8 cellular contexts compared by ENCODE assay signal in the genomic region with DNA sequence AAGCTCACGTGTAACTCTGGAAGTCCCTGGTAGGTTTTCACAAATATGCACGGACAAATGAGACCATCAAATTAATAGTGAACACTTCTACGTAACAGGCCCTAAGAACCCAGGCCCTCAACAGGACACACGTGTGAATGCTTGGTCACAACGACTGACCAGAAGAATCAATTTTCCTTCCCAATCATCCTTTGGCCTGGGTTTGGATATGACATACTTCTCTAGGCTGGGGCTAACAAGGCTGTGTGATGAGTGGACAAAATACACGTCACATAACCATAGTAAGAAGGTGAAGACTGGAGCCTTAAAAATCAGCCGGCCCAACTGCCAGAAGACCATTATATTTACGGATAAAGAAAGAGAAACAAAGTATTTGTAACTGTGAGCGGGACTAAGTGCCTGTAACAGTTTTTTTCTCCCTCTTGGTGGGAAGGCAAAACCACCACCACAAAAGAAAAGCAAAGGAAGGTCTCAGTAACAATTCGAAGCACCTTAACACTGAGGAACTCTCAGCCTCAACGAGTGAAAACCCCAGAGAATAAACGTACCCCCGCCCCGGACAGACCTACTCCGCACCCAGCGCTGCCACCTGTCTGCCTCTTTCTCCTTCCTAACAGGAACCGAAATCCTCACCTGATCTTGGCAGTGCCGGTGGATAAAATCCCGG. TPM values are rescaled to one million over a fixed set of nuclear protein-coding genes. Genes with fewer than 3 reads are reported as not detected.
A peak's percentile ranks its signal among the peaks of the same experiment; 100 is the strongest.
DNase-seq lines count a peak whose midpoint lies in the region; ATAC-seq, FAIRE-seq and TF ChIP-seq lines count a peak whose summit lies in the region.

No MANE protein-coding gene starts in this region.

- H3K9me3 ChIP-seq in IMR-90 (ENCODE audit: control insufficient read depth, insufficient read depth, low read length) (no peaks in the 10 kb centered on the region), K562 (replicated peaks; ENCODE audit: control insufficient read depth, insufficient read depth, low read depth, low read length) (no peaks in the 10 kb centered on the region)

- POLR2A ChIA-PET in IMR-90 (lab: Charles Lee; ENCODE audit: unreplicated experiment) (interaction anchor here (0.6 kb wide), 2 partner anchors 198 to 1565 kb away, joined by 3 to 5 read pairs; a partner anchor contains a TSS), K562 (lab: Yijun Ruan, JAX) (interaction anchor here (0.9 to 7.5 kb wide), 25 partner anchors 7 to 554 kb away, joined by 3 to 100 read pairs (median 6); a partner anchor contains a TSS)

- peak overlapping the region; percentile 76 for H2AK5ac ChIP-seq in IMR-90 (ENCODE audit: low read depth, low read length)

- TF ChIP-seq CTCF in IMR-90 (conservative IDR thresholded peaks at IDR 0.05; ENCODE audit: low read depth, low read length) (no peak), K562 (IDR thresholded peaks at IDR 0.05 in 2 of 3, conservative IDR thresholded peaks at IDR 0.05 in 1 of 3; ENCODE audit: insufficient read depth in 2 of 3, low read depth in 1 of 3, low read length in 3 of 3) (no peak)

- H3K9me3 Mint-ChIP-seq in activated naive CD4-positive, alpha-beta T cell treated with anti-CD3 and anti-CD28 coated beads for 36 hours, result no peaks in the 10 kb centered on the region

- intact Hi-C loops in activated naive CD4-positive, alpha-beta T cell treated with anti-CD3 and anti-CD28 coated beads for 36 hours (cut with micrococcal nuclease), result loop anchor here (1.0 to 5.0 kb wide), 11 partner anchors 64 to 570 kb away; a partner anchor contains a TSS
- intact Hi-C loops in IMR-90 (cut with micrococcal nuclease) (loop anchor here (2.0 kb wide), 1 partner anchor 64 kb away; a partner anchor contains a TSS), K562 (cut with micrococcal nuclease) (loop anchor here (1.0 to 5.0 kb wide), 4 partner anchors 34 to 113 kb away; no protein-coding TSS in a partner anchor)

- peak overlapping the region; percentile 92 for H3K4me3 ChIP-seq in IMR-90 (ENCODE audit: insufficient read depth, low read depth, low read length)
- peak overlapping the region; percentile 78 for H3K4me3 ChIP-seq in K562

- H3K4me2 ChIP-seq in IMR-90 (ENCODE audit: low read depth, low read length) (peak overlapping the region; percentile 99), K562 (ENCODE audit: insufficient read depth, low read length) (peak overlapping the region; percentile 97)

- H3K27me3 ChIP-seq in IMR-90 (ENCODE audit: control insufficient read depth, insufficient read depth, low read length) (no peaks in the 10 kb centered on the region), K562 (ENCODE audit: control insufficient read depth in 2 of 2, insufficient read depth in 2 of 2, low read length in 2 of 2) (no peaks in the 10 kb centered on the region), layer of hippocampus (ENCODE audit: control insufficient read depth, insufficient read depth, low read length) (no peaks in the 10 kb centered on the region)

- TF ChIP-seq POLR2A in IMR-90 (IDR thresholded peaks at IDR 0.05; ENCODE audit: low read depth, low read length) (no peak), K562 (conservative IDR thresholded peaks at IDR 0.05) (no peak)

- H3K4me1 ChIP-seq in IMR-90 (ENCODE audit: control insufficient read depth, insufficient read depth, low read length) (peaks cover 7% of the 10 kb centered on the region; the same call in 1 of the 2 replicates), K562 (replicated peaks in 1 of 2; ENCODE audit: control insufficient read depth in 2 of 2, insufficient read depth in 2 of 2, low read length in 2 of 2) (peaks cover 30 to 62% of the 10 kb centered on the region in 2 experiments)

- peak overlapping the region; percentile 92 for H3K14ac ChIP-seq in IMR-90 (replicated peaks; ENCODE audit: low read depth, low read length)

- H3K36me3 ChIP-seq in IMR-90 (ENCODE audit: control insufficient read depth, insufficient read depth, low read length) (peaks cover 8% of the 10 kb centered on the region), K562 (ENCODE audit: control insufficient read depth, insufficient read depth, low read length) (peaks cover 50% of the 10 kb centered on the region)

- H3K79me2 ChIP-seq in K562 (ENCODE audit: control insufficient read depth, insufficient read depth, low read length), result peaks cover 67% of the 10 kb centered on the region

- WGBS in IMR-90 (ENCODE audit: extremely low coverage in 2 of 2, insufficient read length in 1 of 2), 2 experiments, result 4% methylated on average over 10 of the region's 19 CpGs; no CpG with 5 or more reads in 1 of the 2 experiments
- WGBS in K562 (ENCODE audit: insufficient coverage, low coverage, missing lambda C conversion rate), result under 1% methylated on average over 19 of the region's 19 CpGs

- H3K27ac ChIP-seq in IMR-90 (ENCODE audit: insufficient read depth, low read length), result peak overlapping the region; percentile 93
- peak overlapping the region; percentile 90 for H3K27ac ChIP-seq in K562 (ENCODE audit: extremely low read depth, low read depth, low read length)
- H3K27ac ChIP-seq in layer of hippocampus (ENCODE audit: low read depth, low read length), result peak overlapping the region; percentile 97
- H3K27ac ChIP-seq in substantia nigra (ENCODE audit: low read depth, low read length, poor library complexity, severe bottlenecking), result peak overlapping the region; percentile 83

- H3K56ac ChIP-seq in IMR-90 (ENCODE audit: extremely low read depth, insufficient read depth, low read length), result peak overlapping the region; percentile 86

- H3K9me1 ChIP-seq in IMR-90 (ENCODE audit: insufficient read depth, low read length) (no peaks in the 10 kb centered on the region), K562 (ENCODE audit: control insufficient read depth, insufficient read depth, low read length) (peaks cover 3% of the 10 kb centered on the region)

- peak overlapping the region; percentile 85 for H4K91ac ChIP-seq in IMR-90 (ENCODE audit: insufficient read depth, low read depth, low read length)

- TF ChIP-seq RAD21 in IMR-90 (IDR thresholded peaks at IDR 0.05; ENCODE audit: low read length), result no peak
- no peak for TF ChIP-seq RAD21 in K562 (CRISPR knock-in tag; conservative IDR thresholded peaks at IDR 0.05 in 1 of 2, IDR thresholded peaks at IDR 0.05 in 1 of 2)

- peak overlapping the region; percentile 95 to 97 for H4K8ac ChIP-seq in IMR-90 (ENCODE audit: low read depth in 2 of 2, low read length in 2 of 2)

- H4K20me1 ChIP-seq in IMR-90 (ENCODE audit: insufficient read depth, low read length) (peaks cover 11% of the 10 kb centered on the region; the same call in 1 of the 2 replicates), K562 (replicated peaks; ENCODE audit: control insufficient read depth, insufficient read depth, low read length) (peaks cover 18% of the 10 kb centered on the region)

- peak overlapping the region; percentile 82 for H3K4ac ChIP-seq in IMR-90 (ENCODE audit: low read depth, low read length)

- no peaks in the 10 kb centered on the region for H3K27me3 Mint-ChIP-seq in activated naive CD4-positive, alpha-beta T cell treated with anti-CD3 and anti-CD28 coated beads for 36 hours (ENCODE audit: low read depth)

- BruUV-seq in IMR-90 (replicated peaks; lab: Mats Ljungman, UMichigan), result TSS peak; percentile 68
- TSS peak; percentile 62 for BruUV-seq in K562 (replicated peaks; lab: Mats Ljungman, UMichigan)

- peak overlapping the region; percentile 90 for H2AK9ac ChIP-seq in IMR-90 (replicated peaks; ENCODE audit: low read depth, low read length, poor library complexity)

- H3K27ac Mint-ChIP-seq in activated naive CD4-positive, alpha-beta T cell treated with anti-CD3 and anti-CD28 coated beads for 36 hours, result peak overlapping the region; percentile 100

- no peak overlapping the region for H2BK15ac ChIP-seq in IMR-90 (ENCODE audit: low read depth, low read length)

- ATAC-seq in IMR-90 (ENCODE audit: low read depth) (peak; percentile 25), K562 (peak; percentile 7)

- no peak overlapping the region for H3K18ac ChIP-seq in IMR-90 (ENCODE audit: low read depth, low read length)

- no peak overlapping the region for H2BK20ac ChIP-seq in IMR-90 (ENCODE audit: low read depth, low read length)

- peaks cover 9% of the 10 kb centered on the region for H3K36me3 Mint-ChIP-seq in activated naive CD4-positive, alpha-beta T cell treated with anti-CD3 and anti-CD28 coated beads for 36 hours (ENCODE audit: low read depth)

- in situ Hi-C loops in IMR-90 (cut with MboI; ENCODE audit: low sequenced_read_pairs) (no loop called here), K562 (cut with MboI) (no loop called here)

- H3K79me1 ChIP-seq in IMR-90 (ENCODE audit: low read depth in 1 of 2, low read length in 2 of 2), result peaks cover 12 to 38% of the 10 kb centered on the region in 2 experiments

- H2BK120ac ChIP-seq in IMR-90 (ENCODE audit: low read depth, low read length), result peak overlapping the region; percentile 36; the same call in 1 of the 2 replicates

- peak overlapping the region; percentile 99 for H2AFZ ChIP-seq in IMR-90 (replicated peaks; ENCODE audit: low read length, poor library complexity)
- H2AFZ ChIP-seq in K562 (ENCODE audit: low read depth, low read length), result peak overlapping the region; percentile 74

- peak overlapping the region; percentile 89 for H3K23ac ChIP-seq in IMR-90 (ENCODE audit: low read depth, low read length)

- TF ChIP-seq EP300 in K562 (IDR thresholded peaks at IDR 0.05; ENCODE audit: low read length), result no peak

- DNase-seq in activated naive CD4-positive, alpha-beta T cell treated with anti-CD3 and anti-CD28 coated beads for 36 hours, result no peak
- DNase-seq in activated naive CD4-positive, alpha-beta T cell treated with Interleukin-2 at 50 U/mL for 16 hours, result no peak
- DNase-seq in IMR-90 (peak; percentile 57), K562 (ENCODE audit: extremely low read depth in 1 of 4, low spot score in 3 of 4) (peak; percentile 42 to 66 (median 46)), substantia nigra (lab: John Stamatoyannopoulos, UW) (peak in 1 of 49 donors; percentile 32), HTR-8/SVneo (ENCODE audit: insufficient read length, low spot score) (no peak), inferior parietal cortex (ENCODE audit: extremely low spot score) (no peak)

- peaks cover 64% of the 10 kb centered on the region for H3K4me1 Mint-ChIP-seq in activated naive CD4-positive, alpha-beta T cell treated with anti-CD3 and anti-CD28 coated beads for 36 hours (ENCODE audit: low read depth)

- H3K9ac ChIP-seq in IMR-90 (ENCODE audit: low read depth, low read length) (peak overlapping the region; percentile 97), K562 (ENCODE audit: insufficient read depth in 1 of 2, low read depth in 2 of 2, low read length in 2 of 2) (peak overlapping the region; percentile 97)

- H2BK5ac ChIP-seq in IMR-90 (ENCODE audit: low read depth, low read length, poor library complexity, severe bottlenecking), result peak overlapping the region; percentile 79

- H3K4me3 Mint-ChIP-seq in activated naive CD4-positive, alpha-beta T cell treated with anti-CD3 and anti-CD28 coated beads for 36 hours, result peak overlapping the region; percentile 100

- FAIRE-seq in K562 (lab: Jason Lieb, UNC) (no peak), HTR-8/SVneo (lab: Jason Lieb, UNC) (no peak)

- peak overlapping the region; percentile 80 for H4K5ac ChIP-seq in IMR-90 (ENCODE audit: low read depth, low read length)

- dilution Hi-C loops in IMR-90 (cut with HindIII; ENCODE audit: low sequenced_read_pairs, unreplicated experiment), result loop anchor here (25.0 kb wide), 1 partner anchor 536 kb away; no protein-coding TSS in a partner anchor

- CTCF ChIA-PET in activated naive CD4-positive, alpha-beta T cell treated with anti-CD3 and anti-CD28 coated beads for 36 hours (lab: Charles Lee), result interaction anchor here (1.2 to 4.8 kb wide), 3 partner anchors 7 to 64 kb away, joined by 3 to 32 read pairs (median 6); a partner anchor contains a TSS
- CTCF ChIA-PET in IMR-90 (lab: Yijun Ruan, JAX), result interaction anchor here (0.7 to 1.5 kb wide), 3 partner anchors 11 to 118 kb away, joined by 3 to 6 read pairs (median 5); no protein-coding TSS in a partner anchor
- CTCF ChIA-PET in K562 (lab: Yijun Ruan, JAX; ENCODE audit: low intra/inter-chr PET ratio), result interaction anchor here (0.7 to 2.1 kb wide), 4 partner anchors 11 to 66 kb away, joined by 3 to 11 read pairs (median 4); no protein-coding TSS in a partner anchor

RNA-seq across cellular contexts. Expression of a gene that starts 0.5 kb away (rescaled TPM):
- 10 to 100 TPM; 15.3 to 16.5 TPM for total RNA-seq in activated naive CD4-positive, alpha-beta T cell treated with anti-CD3 and anti-CD28 coated beads for 36 hours
- total RNA-seq in IMR-90 (2012; rRNA removed) (14.7 and 29.4 TPM in 2 replicates), K562 (2014; rRNA removed) (44.9 and 46.0 TPM in 2 replicates), K562 (2014; rRNA removed; fragmentation: Illumina TruSeq; extraction: Trizol) (62.3 and 72.5 TPM in 2 replicates), K562 (2015; rRNA removed; fragmentation: Illumina TruSeq; extraction: Trizol) (42.7 and 43.0 TPM in 2 replicates), K562 (2021) (45.3 and 50.5 TPM in 2 replicates)
- polyA plus RNA-seq in IMR-90 (2012; rRNA removed) (7.2 and 8.5 TPM in 2 replicates), K562 (2011; rRNA removed) (35.6 and 49.1 TPM in 2 replicates), K562 (2014; fragmentation: Illumina TruSeq; extraction: Trizol) (35.7 and 39.9 TPM in 2 replicates), K562 (2014; fragmentation: Nextera tagmentation; extraction: Ambion mirVana) (10 to 100 TPM; 14.3 to 19.3 TPM), K562 (2014; rRNA removed) (44.6 and 46.1 TPM in 2 replicates)
- polyA plus RNA-seq in IMR-90 (2012; cell fraction: cytosol; rRNA removed), result 2.4 and 3.4 TPM in 2 replicates
- 2.5 and 11.2 TPM in 2 replicates for polyA plus RNA-seq in IMR-90 (2012; cell fraction: nucleus; rRNA removed; ENCODE audit: low replicate concordance)
- total RNA-seq in K562 (2011; cell fraction: chromatin; rRNA removed; ENCODE audit: low replicate concordance), result 30.3 and 54.4 TPM in 2 replicates
- total RNA-seq in K562 (2011; cell fraction: nucleolus; rRNA removed), result 21.3 and 22.5 TPM in 2 replicates
- 40.9 and 49.1 TPM in 2 replicates for total RNA-seq in K562 (2011; cell fraction: nucleoplasm; rRNA removed)
- 19.9 and 37.9 TPM in 2 replicates for polyA plus RNA-seq in K562 (2011; cell fraction: cytosol; rRNA removed)
- 10.7 and 11.3 TPM in 2 replicates for polyA plus RNA-seq in K562 (2011; cell fraction: nucleus; rRNA removed)
- polyA plus RNA-seq in K562 (2012), result 13.2 and 19.6 TPM in 2 replicates
- 55.7 and 62.4 TPM in 2 replicates for polyA minus RNA-seq in K562 (2011; rRNA and poly(A)+ RNA removed)
- 24.8 and 29.7 TPM in 2 replicates for polyA minus RNA-seq in K562 (2011; cell fraction: cytosol; rRNA and poly(A)+ RNA removed)
- 11.2 and 15.9 TPM in 2 replicates for polyA minus RNA-seq in K562 (2011; cell fraction: nucleus; rRNA and poly(A)+ RNA removed)

RNA-seq across cellular contexts. Expression of a gene that starts 57.7 kb away (rescaled TPM):
- total RNA-seq in activated naive CD4-positive, alpha-beta T cell treated with anti-CD3 and anti-CD28 coated beads for 36 hours, result under 1 TPM in 1 of 2 experiments, not detected in 1; 0.10 TPM
- total RNA-seq in IMR-90 (2012; rRNA removed) (not detected in 2 replicates), K562 (2014; rRNA removed) (0.08 and 0.14 TPM in 2 replicates), K562 (2014; rRNA removed; fragmentation: Illumina TruSeq; extraction: Trizol) (not detected in 2 replicates), K562 (2015; rRNA removed; fragmentation: Illumina TruSeq; extraction: Trizol) (not detected in 2 replicates), K562 (2021) (not detected in 2 replicates)
- polyA plus RNA-seq in IMR-90 (2012; rRNA removed) (not detected in 2 replicates), K562 (2011; rRNA removed) (0.04 and 0.07 TPM in 2 replicates), K562 (2014; fragmentation: Illumina TruSeq; extraction: Trizol) (not detected in 2 replicates), K562 (2014; fragmentation: Nextera tagmentation; extraction: Ambion mirVana) (not detected), K562 (2014; rRNA removed) (0.78 TPM in 1 of 2 replicates, not detected in the other)
- not detected in 2 replicates for polyA plus RNA-seq in IMR-90 (2012; cell fraction: cytosol; rRNA removed)
- not detected in 2 replicates for polyA plus RNA-seq in IMR-90 (2012; cell fraction: nucleus; rRNA removed; ENCODE audit: low replicate concordance)
- 0.23 TPM in 1 of 2 replicates, not detected in the other for total RNA-seq in K562 (2011; cell fraction: chromatin; rRNA removed; ENCODE audit: low replicate concordance)
- total RNA-seq in K562 (2011; cell fraction: nucleolus; rRNA removed), result not detected in 2 replicates
- 0.29 TPM in 1 of 2 replicates, not detected in the other for total RNA-seq in K562 (2011; cell fraction: nucleoplasm; rRNA removed)
- polyA plus RNA-seq in K562 (2011; cell fraction: cytosol; rRNA removed), result 0.03 and 0.06 TPM in 2 replicates
- 0.06 TPM in 1 of 2 replicates, not detected in the other for polyA plus RNA-seq in K562 (2011; cell fraction: nucleus; rRNA removed)
- polyA plus RNA-seq in K562 (2012), result 0.04 TPM in 2 replicates
- polyA minus RNA-seq in K562 (2011; rRNA and poly(A)+ RNA removed), result not detected in 2 replicates
- polyA minus RNA-seq in K562 (2011; cell fraction: cytosol; rRNA and poly(A)+ RNA removed), result not detected in 2 replicates
- not detected in 2 replicates for polyA minus RNA-seq in K562 (2011; cell fraction: nucleus; rRNA and poly(A)+ RNA removed)

Comparison
In these comparisons a context has a peak if more than half of its experiments do, and no peak if none do; other contexts are left out.
1. DNase-seq: peak in IMR-90 (single experiment) and K562 (4 of 4); none in activated naive CD4-positive, alpha-beta T cell treated with anti-CD3 and anti-CD28 coated beads for 36 hours (single experiment), activated naive CD4-positive, alpha-beta T cell treated with Interleukin-2 at 50 U/mL for 16 hours (single experiment), HTR-8/SVneo (single experiment) and inferior parietal cortex (single experiment).
2. Peak in every context shown above with its lines, with median percentiles within 50 percentile points of each other: H3K27ac ChIP-seq.